12 cellular contexts compared by ENCODE assay signal in the genomic region with DNA sequence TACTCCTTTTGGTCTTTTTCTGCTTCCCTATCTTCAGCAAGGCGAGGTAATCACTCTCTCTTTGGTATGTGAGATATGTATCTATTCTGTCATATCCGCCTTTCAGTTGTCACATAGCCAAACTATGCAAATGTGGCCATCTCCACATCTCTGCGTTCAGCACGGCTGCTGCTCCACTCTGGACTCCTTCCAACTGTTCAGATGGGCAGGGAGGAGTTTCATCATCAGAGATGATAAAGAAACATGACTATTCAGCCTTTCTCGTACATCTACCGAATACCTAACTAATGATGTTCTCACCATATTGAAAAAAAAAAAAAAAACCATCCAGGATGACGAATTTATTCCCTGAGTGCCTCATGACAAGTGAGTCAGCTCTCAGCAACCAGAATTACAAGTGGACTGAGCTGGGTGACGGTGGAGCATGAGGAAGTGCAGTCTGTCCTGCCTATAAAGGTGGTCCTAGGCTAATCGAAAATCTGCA.
DNase-seq lines count a peak whose midpoint lies in the region; ATAC-seq and TF ChIP-seq lines count a peak whose summit lies in the region.
"Had no signal": no experiment of that assay in that cellular context is flagged by ENCODE, and none has a peak within 500 bp of the region (broad histone marks: within the 10 kb centered on the region; RNA-seq: fewer than 3 reads in every experiment).

No MANE protein-coding gene starts in this region.

- POLR2A ChIA-PET in activated CD8-positive, alpha-beta T cell treated with anti-CD3 and anti-CD28 coated beads, Interleukin-2, amount 10 ng/mL, durations not matched to agents 7 days and 5 days (lab: Charles Lee) = no interaction called here

- H3K4me1 Mint-ChIP-seq in osteocyte (ENCODE audit: unreplicated experiment) = peaks cover 17% of the 10 kb centered on the region
- H3K4me1 Mint-ChIP-seq in activated CD8-positive, alpha-beta T cell treated with anti-CD3 and anti-CD28 coated beads, Interleukin-2, amount 10 ng/mL, durations not matched to agents 7 days and 5 days (ENCODE audit: low read depth) = no peaks in the 10 kb centered on the region
- peaks cover 42% of the 10 kb centered on the region for H3K4me1 Mint-ChIP-seq in endodermal cell

- TF ChIP-seq CTCF in choroid plexus epithelial cell (conservative IDR thresholded peaks at IDR 0.05; ENCODE audit: low read depth, low read length) = no peak
- no peak for TF ChIP-seq CTCF in osteocyte (IDR thresholded peaks at IDR 0.05)
- no peak for TF ChIP-seq CTCF in endodermal cell (conservative IDR thresholded peaks at IDR 0.05)

- no peaks in the 10 kb centered on the region for H3K36me3 Mint-ChIP-seq in osteocyte (ENCODE audit: unreplicated experiment)
- no peaks in the 10 kb centered on the region for H3K36me3 Mint-ChIP-seq in activated CD8-positive, alpha-beta T cell treated with anti-CD3 and anti-CD28 coated beads, Interleukin-2, amount 10 ng/mL, durations not matched to agents 7 days and 5 days (ENCODE audit: low read depth)
- no peaks in the 10 kb centered on the region for H3K36me3 Mint-ChIP-seq in endodermal cell (ENCODE audit: low read depth)

- H3K9me3 ChIP-seq in HAP-1 = no peaks in the 10 kb centered on the region
- H3K9me3 ChIP-seq in endodermal cell (ENCODE audit: control insufficient read depth, low read length) = no peaks in the 10 kb centered on the region

- H3K4me3 ChIP-seq in choroid plexus epithelial cell (ENCODE audit: low read depth, low read length) (no peak overlapping the region), HAP-1 (no peak overlapping the region), endodermal cell (ENCODE audit: low read length) (no peak overlapping the region)

- H3K4me1 ChIP-seq in HAP-1 (no peaks in the 10 kb centered on the region), endodermal cell (ENCODE audit: control insufficient read depth, insufficient read depth, low read length) (peaks cover 28% of the 10 kb centered on the region)

- H3K27ac Mint-ChIP-seq in osteocyte (ENCODE audit: unreplicated experiment) = peak overlapping the region; percentile 81
- H3K27ac Mint-ChIP-seq in activated CD8-positive, alpha-beta T cell treated with anti-CD3 and anti-CD28 coated beads, Interleukin-2, amount 10 ng/mL, durations not matched to agents 7 days and 5 days = no peak overlapping the region
- no peak overlapping the region for H3K27ac Mint-ChIP-seq in endodermal cell

- no peaks in the 10 kb centered on the region for H3K27me3 Mint-ChIP-seq in osteocyte (ENCODE audit: unreplicated experiment)
- H3K27me3 Mint-ChIP-seq in activated CD8-positive, alpha-beta T cell treated with anti-CD3 and anti-CD28 coated beads, Interleukin-2, amount 10 ng/mL, durations not matched to agents 7 days and 5 days (ENCODE audit: low read depth) = peaks cover 2% of the 10 kb centered on the region
- no peaks in the 10 kb centered on the region for H3K27me3 Mint-ChIP-seq in endodermal cell (ENCODE audit: insufficient read depth)

- CTCF ChIA-PET in activated CD8-positive, alpha-beta T cell treated with anti-CD3 and anti-CD28 coated beads, Interleukin-2, amount 10 ng/mL, durations not matched to agents 7 days and 5 days (lab: Charles Lee) = no interaction called here

- 90 to 97% methylated on average over 5 to 9 of the region's 9 CpGs for WGBS in endodermal cell (ENCODE audit: insufficient coverage in 1 of 2, insufficient read length in 1 of 2), 2 experiments

- H3K27ac ChIP-seq in endodermal cell (ENCODE audit: low read depth, low read length) = no peak overlapping the region

- ATAC-seq in activated CD8-positive, alpha-beta T cell treated with anti-CD3 and anti-CD28 coated beads, Interleukin-2, amount 10 ng/mL, durations not matched to agents 7 days and 5 days = no peak
- ATAC-seq: left lobe of liver had no signal

- H3K9me3 Mint-ChIP-seq in osteocyte (ENCODE audit: unreplicated experiment) (peaks cover 6% of the 10 kb centered on the region), endodermal cell (no peaks in the 10 kb centered on the region)
- H3K9me3 Mint-ChIP-seq in activated CD8-positive, alpha-beta T cell treated with anti-CD3 and anti-CD28 coated beads, Interleukin-2, amount 10 ng/mL, durations not matched to agents 7 days and 5 days (ENCODE audit: insufficient read depth) = no peaks in the 10 kb centered on the region

- no peak overlapping the region for H3K9ac ChIP-seq in endodermal cell (ENCODE audit: extremely low read depth, low read length, poor library complexity, severe bottlenecking)

- H3K27me3 ChIP-seq in HAP-1 (ENCODE audit: low read depth) (no peaks in the 10 kb centered on the region), endodermal cell (ENCODE audit: control insufficient read depth, insufficient read depth, low read length, poor library complexity, severe bottlenecking) (no peaks in the 10 kb centered on the region)

- no peak overlapping the region for H3K4me3 Mint-ChIP-seq in osteocyte (ENCODE audit: unreplicated experiment)
- H3K4me3 Mint-ChIP-seq in activated CD8-positive, alpha-beta T cell treated with anti-CD3 and anti-CD28 coated beads, Interleukin-2, amount 10 ng/mL, durations not matched to agents 7 days and 5 days = no peak overlapping the region
- H3K4me3 Mint-ChIP-seq in endodermal cell = no peak overlapping the region

- H3K36me3 ChIP-seq in HAP-1 (replicated peaks) = no peaks in the 10 kb centered on the region
- no peaks in the 10 kb centered on the region for H3K36me3 ChIP-seq in endodermal cell (ENCODE audit: control insufficient read depth, insufficient read depth, low read length)

- DNase-seq in GM03348 (ENCODE audit: low spot score) (peak; percentile 87), NCI-H526 treated with DMSO at 0.1 percent for 48 hours (lab: John Stamatoyannopoulos, UW) (peak; percentile 78), choroid plexus epithelial cell (ENCODE audit: low read depth) (peak; percentile 97), osteocyte (ENCODE audit: extremely low spot score, unreplicated experiment) (no peak), HAP-1 (ENCODE audit: low spot score in 2 of 2) (no peak), T-helper 2 cell (no peak), endodermal cell (no peak)
- DNase-seq in activated CD8-positive, alpha-beta T cell treated with anti-CD3 and anti-CD28 coated beads, Interleukin-2, amount 10 ng/mL, durations not matched to agents 7 days and 5 days = no peak
- DNase-seq: activated CD4-positive, CD25-positive, alpha-beta regulatory T cell; NCI-H1436 treated with DMSO at 0.1 percent for 48 hours; stimulated activated CD4-positive, alpha-beta T cell treated with anti-CD3 and anti-CD28 coated beads, Interleukin-2, amount 100 ng/mL, for 24 hours had no signal

- in situ Hi-C loops in HAP-1 (cut with MboI; ENCODE audit: low sequenced_read_pairs) = no loop called here

Comparison
In these comparisons a context has a peak if more than half of its experiments do, and no peak if none do; other contexts are left out.
1. DNase-seq: peak in GM03348 (single experiment), NCI-H526 treated with DMSO at 0.1 percent for 48 hours (single experiment) and choroid plexus epithelial cell (single experiment); none in osteocyte (single experiment), activated CD8-positive, alpha-beta T cell treated with anti-CD3 and anti-CD28 coated beads, Interleukin-2, amount 10 ng/mL, durations not matched to agents 7 days and 5 days (single experiment), HAP-1 (0 of 2), T-helper 2 cell (0 of 5) and endodermal cell (single experiment).